ENCODE assay signal across 8 cellular contexts in the genomic region with DNA sequence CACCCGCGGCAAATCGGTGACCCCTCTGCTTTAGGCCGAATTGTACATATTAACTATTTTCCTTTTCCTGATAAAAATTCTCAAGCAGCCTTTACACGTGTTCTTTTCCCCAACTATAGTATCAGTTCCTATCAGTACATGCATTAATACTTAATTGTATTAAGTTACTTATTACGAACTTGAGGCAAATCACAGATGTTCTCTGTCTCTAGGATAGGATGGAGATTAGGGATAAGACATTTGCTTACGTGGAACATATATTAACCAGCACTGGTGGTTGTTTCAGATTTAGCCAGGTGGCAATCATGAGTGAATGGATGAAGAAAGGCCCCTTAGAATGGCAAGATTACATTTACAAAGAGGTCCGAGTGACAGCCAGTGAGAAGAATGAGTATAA. TPM values are rescaled to one million over a fixed set of nuclear protein-coding genes. Genes with fewer than 3 reads are reported as not detected.
DNase-seq lines count a peak whose midpoint lies in the region; ATAC-seq and TF ChIP-seq lines count a peak whose summit lies in the region.

No MANE protein-coding gene starts in this region.

- H3K9ac ChIP-seq in H9 (ENCODE audit: extremely low read depth, insufficient read length, low read length), result peak overlapping the region; percentile 77
- peak overlapping the region; percentile 91 for H3K9ac ChIP-seq in SU-DHL-6 (ENCODE audit: low read length)
- peak overlapping the region; percentile 36 for H3K9ac ChIP-seq in smooth muscle cell (ENCODE audit: low read depth)

- H2BK5ac ChIP-seq in H9 (ENCODE audit: insufficient read length, low read length), result no peak overlapping the region

- H3T11ph ChIP-seq in H9 (ENCODE audit: low read length), result no peak overlapping the region

- H4K8ac ChIP-seq in H9 (replicated peaks; ENCODE audit: insufficient read length, low read depth, low read length), result no peak overlapping the region

- H4K20me1 ChIP-seq in H9 (ENCODE audit: control insufficient read depth, insufficient read depth, insufficient read length), result no peaks in the 10 kb centered on the region
- no peaks in the 10 kb centered on the region for H4K20me1 ChIP-seq in SU-DHL-6 (ENCODE audit: low read depth, low read length)
- no peaks in the 10 kb centered on the region for H4K20me1 ChIP-seq in smooth muscle cell (ENCODE audit: low read depth)

- no peaks in the 10 kb centered on the region for H3K79me1 ChIP-seq in H9 (ENCODE audit: insufficient read depth, low read depth, low read length, poor library complexity, severe bottlenecking)

- no peaks in the 10 kb centered on the region for H3K23me2 ChIP-seq in H9 (ENCODE audit: insufficient read length, low read depth, low read length, poor library complexity, severe bottlenecking)

- peaks cover 3 to 10% of the 10 kb centered on the region in 2 experiments; a peak in 3 of 4 replicates for H3K4me1 Mint-ChIP-seq in H9
- no peaks in the 10 kb centered on the region for H3K4me1 Mint-ChIP-seq in glutamatergic neuron (ENCODE audit: low read depth, unreplicated experiment)

- H3K27me3 Mint-ChIP-seq in H9 (ENCODE audit: low read depth), result peaks cover 12% of the 10 kb centered on the region
- H3K27me3 Mint-ChIP-seq in glutamatergic neuron (ENCODE audit: unreplicated experiment), result peaks cover 5% of the 10 kb centered on the region

- no peak for DNase-seq in H9
- DNase-seq in glutamatergic neuron, result no peak
- DNase-seq in smooth muscle cell (lab: John Stamatoyannopoulos, UW; ENCODE audit: unreplicated experiment), result no peak
- no peak for DNase-seq in ureter (ENCODE audit: low spot score)
- DNase-seq in caudate nucleus (lab: John Stamatoyannopoulos, UW), result no peak
- no peak for DNase-seq in SIG-M5 (lab: John Stamatoyannopoulos, UW)

- no peak overlapping the region for H4K5ac ChIP-seq in H9 (ENCODE audit: insufficient read length, low read depth, low read length)

- no peak overlapping the region for H2AK5ac ChIP-seq in H9 (ENCODE audit: insufficient read length, low read length)

- H2BK20ac ChIP-seq in H9 (ENCODE audit: low read depth, low read length, poor library complexity, severe bottlenecking), result no peak overlapping the region

- no peak for ATAC-seq in GM21717 (IDR thresholded peaks at IDR 0.05; ENCODE audit: unreplicated experiment)

- no peak overlapping the region for H3K18ac ChIP-seq in H9 (ENCODE audit: insufficient read length, low read depth, low read length)

- H2BK12ac ChIP-seq in H9 (ENCODE audit: insufficient read length, low read depth, low read length), result no peak overlapping the region

- H3K27me3 ChIP-seq in H9 (ENCODE audit: insufficient read depth, low read length) (no peaks in the 10 kb centered on the region), SU-DHL-6 (ENCODE audit: low read length) (no peaks in the 10 kb centered on the region), smooth muscle cell (ENCODE audit: low read depth) (no peaks in the 10 kb centered on the region)

- H3K14ac ChIP-seq in H9 (ENCODE audit: insufficient read depth, low read length), result no peak overlapping the region

- H3K4me1 ChIP-seq in H9 (ENCODE audit: insufficient read depth, low read length) (no peaks in the 10 kb centered on the region), smooth muscle cell (ENCODE audit: low read depth) (peaks cover 6% of the 10 kb centered on the region)

- H3K4me3 ChIP-seq in SU-DHL-6 (ENCODE audit: insufficient read depth, low read length, poor library complexity, severe bottlenecking), result peak overlapping the region; percentile 93
- H3K4me3 ChIP-seq in smooth muscle cell, result peak overlapping the region; percentile 65

- H3K9me2 ChIP-seq in SU-DHL-6 (replicated peaks; ENCODE audit: insufficient read depth, low read length), result no peaks in the 10 kb centered on the region

- WGBS in H9 (ENCODE audit: extremely low coverage, insufficient read length, low lambda C conversion rate), result no CpG with 5 or more reads among the region's 8 CpGs
- WGBS in smooth muscle cell (ENCODE audit: low lambda C conversion rate), result 31% methylated on average over 8 of the region's 8 CpGs

- no peaks in the 10 kb centered on the region for H3K79me2 ChIP-seq in H9 (ENCODE audit: insufficient read depth, low read length)
- peaks cover 13% of the 10 kb centered on the region; the same call in 1 of the 2 replicates for H3K79me2 ChIP-seq in SU-DHL-6 (ENCODE audit: insufficient read depth, low read length)
- H3K79me2 ChIP-seq in smooth muscle cell (ENCODE audit: low read depth), result no peaks in the 10 kb centered on the region

- H3K27ac Mint-ChIP-seq in H9 (peak overlapping the region; percentile 92 to 96 (median 94); a peak in 3 of 7 replicates), glutamatergic neuron (ENCODE audit: unreplicated experiment) (no peak overlapping the region)

- H3K27ac ChIP-seq in H9 (ENCODE audit: insufficient read length, low read depth, low read length) (no peak overlapping the region), SU-DHL-6 (ENCODE audit: low read depth, low read length) (peak overlapping the region; percentile 57), smooth muscle cell (ENCODE audit: low read depth) (peak overlapping the region; percentile 32), caudate nucleus (ENCODE audit: low read depth, low read length) (no peak overlapping the region)

- H2AFZ ChIP-seq in H9 (ENCODE audit: low read length), result no peak overlapping the region
- peak overlapping the region; percentile 95 for H2AFZ ChIP-seq in SU-DHL-6 (ENCODE audit: low read depth, low read length, severe bottlenecking)
- peak overlapping the region; percentile 96 for H2AFZ ChIP-seq in smooth muscle cell (ENCODE audit: low read depth)

- TF ChIP-seq CTCF in H9 (conservative IDR thresholded peaks at IDR 0.05) (no peak), SU-DHL-6 (IDR thresholded peaks at IDR 0.05; ENCODE audit: insufficient read depth, low read length, poor library complexity, severe bottlenecking) (no peak), glutamatergic neuron (IDR thresholded peaks at IDR 0.05; ENCODE audit: partially characterized antibody, unreplicated experiment) (no peak), smooth muscle cell (IDR thresholded peaks at IDR 0.05; ENCODE audit: borderline replicate concordance, insufficient read depth, poor library complexity, severe bottlenecking) (no peak)

- no peak overlapping the region for H2BK120ac ChIP-seq in H9 (ENCODE audit: low read depth, low read length, poor library complexity, severe bottlenecking)

- H3K9me3 Mint-ChIP-seq in H9 (no peaks in the 10 kb centered on the region), glutamatergic neuron (ENCODE audit: unreplicated experiment) (peaks cover 2% of the 10 kb centered on the region)

- H3F3A ChIP-seq in SU-DHL-6 (ENCODE audit: insufficient read depth) (peaks cover 1% of the 10 kb centered on the region; the same call in 1 of the 2 replicates), smooth muscle cell (ENCODE audit: low read depth) (no peaks in the 10 kb centered on the region)

- H4K91ac ChIP-seq in H9 (ENCODE audit: insufficient read length, low read depth, low read length), result no peak overlapping the region

- H3K56ac ChIP-seq in H9 (ENCODE audit: insufficient read length, low read depth, low read length), result no peak overlapping the region

- H3K36me3 ChIP-seq in SU-DHL-6 (ENCODE audit: low read length) (no peaks in the 10 kb centered on the region), smooth muscle cell (ENCODE audit: low read depth) (no peaks in the 10 kb centered on the region)

- H3K23ac ChIP-seq in H9 (ENCODE audit: insufficient read length, low read depth, low read length), result no peak overlapping the region

- H3K4ac ChIP-seq in H9 (ENCODE audit: low read depth, low read length), result no peak overlapping the region

- no peak overlapping the region for H2BK15ac ChIP-seq in H9 (ENCODE audit: low read depth, low read length)

- H3K9me3 ChIP-seq in H9 (ENCODE audit: control insufficient read depth, low read depth, low read length) (no peaks in the 10 kb centered on the region), SU-DHL-6 (ENCODE audit: insufficient read depth, low read length) (no peaks in the 10 kb centered on the region), smooth muscle cell (replicated peaks; ENCODE audit: low read depth) (no peaks in the 10 kb centered on the region)

- H3K4me2 ChIP-seq in H9 (ENCODE audit: insufficient read depth, insufficient read length, low read length), result peak overlapping the region; percentile 96
- H3K4me2 ChIP-seq in SU-DHL-6 (ENCODE audit: low read depth, low read length, poor library complexity, severe bottlenecking), result peak overlapping the region; percentile 81
- H3K4me2 ChIP-seq in smooth muscle cell, result peak overlapping the region; percentile 87

- peaks cover 10 to 21% (median 14%) of the 10 kb centered on the region in 3 experiments for H3K36me3 Mint-ChIP-seq in H9 (ENCODE audit: insufficient read depth in 1 of 3, low read depth in 3 of 3)
- H3K36me3 Mint-ChIP-seq in glutamatergic neuron (ENCODE audit: unreplicated experiment), result no peaks in the 10 kb centered on the region

- H3K4me3 Mint-ChIP-seq in H9 (peak overlapping the region; percentile 92 to 99), glutamatergic neuron (ENCODE audit: unreplicated experiment) (peak overlapping the region; percentile 100)

RNA-seq across cellular contexts. Expression of a gene that starts 0.7 kb away (rescaled TPM):
- total RNA-seq in H9 (2021), result 21.9 and 22.1 TPM in 2 replicates
- 9.1 TPM for total RNA-seq in glutamatergic neuron (ENCODE audit: unreplicated experiment)
- 2.7 and 4.9 TPM in 2 replicates for total RNA-seq in smooth muscle cell
- polyA plus RNA-seq in smooth muscle cell, result 9.0 and 10.2 TPM in 2 replicates
- 13.6 TPM for total RNA-seq in ureter

RNA-seq across cellular contexts. Expression of a gene that starts 27.5 kb away (rescaled TPM):
- 576 and 589 TPM in 2 replicates for total RNA-seq in H9 (2021)
- 155 TPM for total RNA-seq in glutamatergic neuron (ENCODE audit: unreplicated experiment)
- 92.5 and 122 TPM in 2 replicates for total RNA-seq in smooth muscle cell
- polyA plus RNA-seq in smooth muscle cell, result 102 and 107 TPM in 2 replicates
- total RNA-seq in ureter, result 162 TPM

Comparison
In these comparisons a context has a peak if more than half of its experiments do, and no peak if none do; other contexts are left out.
1. H3K27ac ChIP-seq: peak in SU-DHL-6 (single experiment) and smooth muscle cell (single experiment); none in H9 (single experiment) and caudate nucleus (single experiment).
2. H3K9ac ChIP-seq: peak in every context shown above with its lines; median percentile 91 in SU-DHL-6; 77 in H9; 36 in smooth muscle cell.
3. Peak in every context shown above with its lines, with median percentiles within 50 percentile points of each other: H3K4me2 ChIP-seq.